In genomic region chr7:87219545-87220025, GRCh38 we compare ENCODE assay signal across 7 cellular contexts. TPM values are rescaled to one million over a fixed set of nuclear protein-coding genes. Genes with fewer than 3 reads are reported as not detected.
DNase-seq lines count a peak whose midpoint lies in the region; ATAC-seq, FAIRE-seq and TF ChIP-seq lines count a peak whose summit lies in the region.

TSS of gene TMEM243 (minus strand) at chr7:87219732. CDS start at chr7:87219503, 229 bp downstream.

- TF ChIP-seq CTCF in WI38 (IDR thresholded peaks at IDR 0.05; ENCODE audit: low read depth, low read length) (no peak), bronchial epithelial cell (IDR thresholded peaks at IDR 0.05; ENCODE audit: insufficient read depth, low read length, severe bottlenecking) (peak; percentile 12)

- peak; percentile 40 for DNase-seq in NCI-H1105 treated with DMSO at 0.1 percent for 48 hours (lab: John Stamatoyannopoulos, UW)
- DNase-seq in bronchial epithelial cell (ENCODE audit: low read depth): peak; percentile 51
- DNase-seq in islet precursor cell: peak; percentile 83
- peak; percentile 64 to 70 for DNase-seq in stimulated activated CD4-positive, alpha-beta T cell treated with anti-CD3 and anti-CD28 coated beads, Interleukin-15, amount 100 ng/mL, for 1 hour (ENCODE audit: low read depth in 1 of 2, low spot score in 1 of 2)

- H3K27me3 ChIP-seq in bronchial epithelial cell (ENCODE audit: control insufficient read depth, insufficient read depth, low read length): no peaks in the 10 kb centered on the region

- H3K36me3 ChIP-seq in bronchial epithelial cell (ENCODE audit: control insufficient read depth, insufficient read depth, low read length): no peaks in the 10 kb centered on the region

- ATAC-seq in GM18499 (IDR thresholded peaks at IDR 0.05; ENCODE audit: insufficient read depth, unreplicated experiment) (peak; percentile 31), HG02623 (IDR thresholded peaks at IDR 0.05; ENCODE audit: unreplicated experiment) (peak; percentile 37)

- H3K4me3 ChIP-seq in WI38 (ENCODE audit: low read depth, low read length): peak within 1 kb of the TSS; percentile 89
- peak within 1 kb of the TSS; percentile 85 for H3K4me3 ChIP-seq in bronchial epithelial cell (ENCODE audit: low read depth, low read length)

- FAIRE-seq in bronchial epithelial cell (lab: Jason Lieb, UNC): no peak

RNA-seq across cellular contexts. Expression of gene TMEM243, which starts in this region (rescaled TPM):
- 10.8 and 26.9 TPM in 2 replicates for total RNA-seq in bronchial epithelial cell

Comparison
In these comparisons a context has a peak if more than half of its experiments do, and no peak if none do; other contexts are left out.
1. Peak in every context shown above with its lines: DNase-seq, ATAC-seq and H3K4me3 ChIP-seq.